Comparison of ENCODE assay signal across 7 cellular contexts in the genomic region with DNA sequence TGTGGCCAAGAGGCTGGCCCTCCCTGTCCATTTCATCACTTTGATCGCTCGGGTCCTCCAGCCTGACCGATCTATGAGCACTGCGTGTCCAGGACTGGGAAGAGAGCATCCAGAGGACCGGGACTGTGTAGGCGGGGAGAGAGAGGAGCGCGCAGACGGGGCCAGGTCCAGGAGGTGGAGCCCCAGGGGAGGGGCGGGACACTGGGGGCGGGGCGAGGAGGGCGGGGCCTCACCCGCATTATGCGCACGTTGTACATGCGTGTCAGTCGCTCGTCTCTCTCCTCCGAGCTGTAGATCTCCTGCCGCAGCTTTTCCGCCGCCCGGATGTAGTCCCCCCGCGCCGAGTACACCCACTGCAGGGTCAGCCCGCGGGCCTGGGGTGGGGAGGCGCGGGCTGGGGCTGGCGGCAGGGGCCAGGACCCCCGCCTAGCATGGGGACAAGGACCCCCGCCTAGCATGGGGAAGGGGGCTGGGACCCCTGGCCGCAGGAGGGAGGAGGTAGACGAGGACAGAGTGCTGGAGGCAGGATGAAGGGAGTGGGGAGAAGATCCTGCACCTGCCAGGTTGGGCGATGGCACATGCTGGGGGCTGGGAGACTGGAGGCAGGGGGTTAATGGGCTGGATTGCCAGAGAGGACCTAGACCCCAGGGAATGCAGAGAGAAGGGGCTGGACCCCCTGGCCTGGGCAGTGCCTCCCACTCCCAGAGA. TPM values are rescaled to one million over a fixed set of nuclear protein-coding genes. Genes with fewer than 3 reads are reported as not detected.
DNase-seq lines count a peak whose midpoint lies in the region; ATAC-seq lines count a peak whose summit lies in the region.

No MANE protein-coding gene starts in this region.

- ATAC-seq in GM18909 (IDR thresholded peaks at IDR 0.05; ENCODE audit: poor library complexity, unreplicated experiment) (peak; percentile 83), HG03159 (IDR thresholded peaks at IDR 0.05; ENCODE audit: unreplicated experiment) (peak; percentile 77)

- peak; percentile 92 for DNase-seq in NCI-H82 (lab: John Stamatoyannopoulos, UW)
- DNase-seq in activated CD8-positive, alpha-beta memory T cell treated with anti-CD3 and anti-CD28 coated beads for 1 hour (ENCODE audit: extremely low read depth in 1 of 2, low read depth in 1 of 2) = peak; percentile 63 to 83
- DNase-seq in effector CD4-positive, alpha-beta T cell = peak; percentile 77
- DNase-seq in mesenteric fat pad (ENCODE audit: low spot score) = peak; percentile 95
- peak; percentile 82 to 89 for DNase-seq in stimulated activated CD8-positive, alpha-beta memory T cell treated with anti-CD3 and anti-CD28 coated beads, Interleukin-15, amount 100 ng/mL, for 48 hours (ENCODE audit: low read depth in 2 of 2)

RNA-seq across cellular contexts. Expression of a gene that starts 14.3 kb away (rescaled TPM):
- total RNA-seq in mesenteric fat pad = 12.9 TPM

RNA-seq across cellular contexts. Expression of a gene that starts 14.7 kb away (rescaled TPM):
- 0.29 TPM for total RNA-seq in mesenteric fat pad

RNA-seq across cellular contexts. Expression of a gene that starts 24.5 kb away (rescaled TPM):
- 66.4 TPM for total RNA-seq in mesenteric fat pad

RNA-seq across cellular contexts. Expression of a gene that starts 29.6 kb away (rescaled TPM):
- not detected for total RNA-seq in mesenteric fat pad

RNA-seq across cellular contexts. Expression of a gene that starts 40.6 kb away (rescaled TPM):
- not detected for total RNA-seq in mesenteric fat pad

Comparison
In these comparisons a context has a peak if more than half of its experiments do, and no peak if none do; other contexts are left out.
1. Peak in every context shown above with its lines: DNase-seq and ATAC-seq.